23 cellular contexts compared by ENCODE assay signal in the genomic region with DNA sequence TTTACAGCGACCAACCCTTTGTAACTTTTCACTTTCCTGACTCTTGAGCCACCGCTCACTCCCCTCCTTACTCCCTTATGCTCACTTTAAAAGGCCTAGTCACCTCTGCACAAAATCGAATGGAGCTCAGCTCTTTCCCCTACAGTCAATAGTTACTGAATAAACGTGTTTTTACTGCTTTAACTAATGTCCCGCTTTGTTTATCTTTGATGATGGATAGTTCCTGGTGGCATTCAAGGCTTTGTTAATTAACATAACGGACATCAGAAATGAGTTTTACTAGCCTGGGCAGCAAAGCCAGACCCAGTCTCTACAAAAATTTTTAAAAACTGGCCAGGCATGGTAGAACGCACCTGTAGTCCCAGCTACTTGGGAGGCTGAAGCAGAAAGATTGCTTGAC. TPM values are rescaled to one million over a fixed set of nuclear protein-coding genes. Genes with fewer than 3 reads are reported as not detected.
A peak's percentile ranks its signal among the peaks of the same experiment; 100 is the strongest.
DNase-seq lines count a peak whose midpoint lies in the region; ATAC-seq and TF ChIP-seq lines count a peak whose summit lies in the region.
"Had no signal": no experiment of that assay in that cellular context is flagged by ENCODE, and none has a peak within 500 bp of the region (broad histone marks: within the 10 kb centered on the region; RNA-seq: fewer than 3 reads in every experiment).

No MANE protein-coding gene starts in this region.

- CTCF ChIA-PET in Caco-2 (lab: Charles Lee) (interaction anchor here (0.5 to 1.1 kb wide), 2 partner anchors 38 to 536 kb away, joined by 3 read pairs; no protein-coding TSS in a partner anchor), WTC11 (lab: Charles Lee) (interaction anchor here (0.6 kb wide), 1 partner anchor 159 kb away, joined by 3 read pairs; no protein-coding TSS in a partner anchor)

- H2AFZ ChIP-seq in Karpas-422 (ENCODE audit: low read length) = no peak overlapping the region

- intact Hi-C loops in Caco-2 (cut with micrococcal nuclease; ENCODE audit: unreplicated experiment) = no loop called here

- H3K4me1 Mint-ChIP-seq in Caco-2 (ENCODE audit: low read depth, unreplicated experiment) = peaks cover 55% of the 10 kb centered on the region
- H3K4me1 Mint-ChIP-seq in WTC11 = peaks cover 86% of the 10 kb centered on the region
- peaks cover 56 to 87% (median 82%) of the 10 kb centered on the region in 4 donors for H3K4me1 Mint-ChIP-seq in naive thymus-derived CD8-positive, alpha-beta T cell

- H3K4me2 ChIP-seq in Karpas-422 (ENCODE audit: low read depth, low read length, poor library complexity, severe bottlenecking) = no peak overlapping the region

- no TSS peak for BruUV-seq in Caco-2 (replicated peaks; lab: Mats Ljungman, UMichigan)

- peak overlapping the region; percentile 5 for H3K27ac Mint-ChIP-seq in Caco-2 (ENCODE audit: unreplicated experiment)
- peak overlapping the region; percentile 7 for H3K27ac Mint-ChIP-seq in WTC11
- H3K27ac Mint-ChIP-seq in naive thymus-derived CD8-positive, alpha-beta T cell = peak overlapping the region; percentile 21 to 96 (median 82)
- H3K27ac Mint-ChIP-seq: natural killer cell; T-helper 1 cell treated with Interleukin-12 subunit alpha and Interleukin-12 subunit beta and Interleukin-4 antibody, amounts not matched to agents 30 μg/mL and 1 μg/mL, for 36 hours had no signal

- H3K9me2 ChIP-seq in Karpas-422 (replicated peaks; ENCODE audit: insufficient read depth, low read length) = no peaks in the 10 kb centered on the region

- H3K9me3 ChIP-seq in Caco-2 (no peaks in the 10 kb centered on the region), Karpas-422 (ENCODE audit: low read length) (no peaks in the 10 kb centered on the region)
- H3K9me3 ChIP-seq: BE2C, breast epithelium, suprapubic skin had no signal

- peaks cover 58% of the 10 kb centered on the region for H3K4me1 ChIP-seq in Caco-2
- peaks cover 41% of the 10 kb centered on the region for H3K4me1 ChIP-seq in Karpas-422 (ENCODE audit: low read length)

- no peak overlapping the region for H3K27ac ChIP-seq in Karpas-422 (ENCODE audit: low read length)
- H3K27ac ChIP-seq: 22Rv1, breast epithelium, suprapubic skin had no signal

- H3K9me3 Mint-ChIP-seq in Caco-2 (ENCODE audit: unreplicated experiment) (no peaks in the 10 kb centered on the region), WTC11 (no peaks in the 10 kb centered on the region)
- H3K9me3 Mint-ChIP-seq in naive thymus-derived CD8-positive, alpha-beta T cell = no peaks in the 10 kb centered on the region
- H3K9me3 Mint-ChIP-seq: natural killer cell; T-helper 1 cell treated with Interleukin-12 subunit alpha and Interleukin-12 subunit beta and Interleukin-4 antibody, amounts not matched to agents 30 μg/mL and 1 μg/mL, for 36 hours had no signal

- H3K27me3 Mint-ChIP-seq in Caco-2 (ENCODE audit: insufficient read depth, unreplicated experiment) = no peaks in the 10 kb centered on the region
- H3K27me3 Mint-ChIP-seq in WTC11 (ENCODE audit: low read depth) = peaks cover 3% of the 10 kb centered on the region; the same call in 1 of the 2 replicates
- H3K27me3 Mint-ChIP-seq in naive thymus-derived CD8-positive, alpha-beta T cell = no peaks in the 10 kb centered on the region

- peak overlapping the region; percentile 14 for H3K4me3 Mint-ChIP-seq in Caco-2 (ENCODE audit: unreplicated experiment)
- H3K4me3 Mint-ChIP-seq in WTC11 = no peak overlapping the region
- H3K4me3 Mint-ChIP-seq in naive thymus-derived CD8-positive, alpha-beta T cell = peak overlapping the region in 9 of 10 donors; percentile 0 to 94 (median 79)
- H3K4me3 Mint-ChIP-seq: natural killer cell; T-helper 1 cell treated with Interleukin-12 subunit alpha and Interleukin-12 subunit beta and Interleukin-4 antibody, amounts not matched to agents 30 μg/mL and 1 μg/mL, for 36 hours had no signal

- H3K36me3 ChIP-seq in Caco-2 (ENCODE audit: control insufficient read depth, insufficient read depth, low read length) = peaks cover 2% of the 10 kb centered on the region; the same call in 1 of the 2 replicates
- no peaks in the 10 kb centered on the region for H3K36me3 ChIP-seq in Karpas-422 (ENCODE audit: insufficient read depth, low read length)
- no peaks in the 10 kb centered on the region for H3K36me3 ChIP-seq in H7 (replicated peaks; ENCODE audit: control insufficient read depth, insufficient read depth, low read length)
- H3K36me3 ChIP-seq: breast epithelium, suprapubic skin had no signal

- H3K9ac ChIP-seq in Karpas-422 (ENCODE audit: low read length) = no peak overlapping the region

- H3K79me2 ChIP-seq in Karpas-422 (ENCODE audit: low read length) = no peaks in the 10 kb centered on the region

- no peak for TF ChIP-seq CTCF in Caco-2 (IDR thresholded peaks at IDR 0.05; ENCODE audit: insufficient read depth in 1 of 2, low read depth in 1 of 2, low read length in 1 of 2, severe bottlenecking in 1 of 2, unreplicated experiment in 1 of 2)
- no peak for TF ChIP-seq CTCF in WTC11 (IDR thresholded peaks at IDR 0.05)

- ATAC-seq in WTC11 (no peak), HG02610 (IDR thresholded peaks at IDR 0.05; ENCODE audit: unreplicated experiment) (no peak)
- ATAC-seq in naive thymus-derived CD8-positive, alpha-beta T cell = no peak
- ATAC-seq: activated CD4-positive, CD25-positive, alpha-beta regulatory T cell treated with anti-CD3 and anti-CD28 coated beads, Interleukin-2, amount 50 U/mL, for 24 hours; natural killer cell had no signal

- no peak overlapping the region for H3K4me3 ChIP-seq in Caco-2 (ENCODE audit: low read depth, low read length)
- H3K4me3 ChIP-seq in Karpas-422 (ENCODE audit: low read length) = no peak overlapping the region
- no peak overlapping the region for H3K4me3 ChIP-seq in H7 (ENCODE audit: insufficient read depth, low read depth, low read length)
- H3K4me3 ChIP-seq: breast epithelium, suprapubic skin had no signal

- H3K36me3 Mint-ChIP-seq in Caco-2 (ENCODE audit: insufficient read depth, unreplicated experiment) (peaks cover 80% of the 10 kb centered on the region), WTC11 (peaks cover 20% of the 10 kb centered on the region)
- peaks cover 18 to 55% (median 20%) of the 10 kb centered on the region in 3 donors for H3K36me3 Mint-ChIP-seq in naive thymus-derived CD8-positive, alpha-beta T cell
- H3K36me3 Mint-ChIP-seq: natural killer cell had no signal

- peaks cover 3% of the 10 kb centered on the region; the same call in 1 of the 2 replicates for H4K20me1 ChIP-seq in Karpas-422 (ENCODE audit: insufficient read depth, low read depth, low read length)

- POLR2A ChIA-PET in Caco-2 (lab: Charles Lee) (interaction anchor here (0.6 kb wide), 1 partner anchor 29 kb away, joined by 3 read pairs; no protein-coding TSS in a partner anchor), WTC11 (lab: Charles Lee) (no interaction called here)
- POLR2A ChIA-PET in naive thymus-derived CD8-positive, alpha-beta T cell (lab: Charles Lee) = interaction anchor here (0.7 to 11.2 kb wide), 11 partner anchors 11 to 107 kb away, joined by 3 to 121 read pairs (median 6); no protein-coding TSS in a partner anchor

- DNase-seq in DMS153 (lab: John Stamatoyannopoulos, UW) (peak; percentile 7), DMS153 treated with DMSO at 0.1 percent for 48 hours (lab: John Stamatoyannopoulos, UW; ENCODE audit: unreplicated experiment) (no peak), Caco-2 (no peak), WTC11 (ENCODE audit: low spot score) (no peak), Karpas-422 (no peak), H7 (no peak)
- DNase-seq in naive thymus-derived CD8-positive, alpha-beta T cell = no peak
- DNase-seq: BE2C; cortex of kidney; DMS79; foreskin melanocyte; kidney; natural killer cell; NCI-H2029; NCI-H446; SHP77 treated with DMSO at 0.1 percent for 48 hours; stimulated activated CD4-positive, alpha-beta T cell treated with anti-CD3 and anti-CD28 coated beads, Interleukin-4, amount 100 ng/mL, for 4 hours had no signal

- no peaks in the 10 kb centered on the region for H3K27me3 ChIP-seq in Caco-2 (replicated peaks; ENCODE audit: control insufficient read depth, insufficient read depth, low read length)
- no peaks in the 10 kb centered on the region for H3K27me3 ChIP-seq in Karpas-422 (ENCODE audit: low read length)
- H3K27me3 ChIP-seq in H7 (ENCODE audit: control insufficient read depth, insufficient read depth, low read length) = no peaks in the 10 kb centered on the region
- H3K27me3 ChIP-seq: BE2C, breast epithelium, suprapubic skin had no signal

TF ChIP-seq in WTC11, 78 proteins besides CTCF, POLR2A, EP300 and RAD21 (continues in another document):
- no peak for TF ChIP-seq ZMAT4 (CRISPR knock-in tag; IDR thresholded peaks at IDR 0.05)
- TF ChIP-seq KAT7 (CRISPR knock-in tag; IDR thresholded peaks at IDR 0.05; ENCODE audit: borderline replicate concordance) = no peak
- TF ChIP-seq NFE2L1 (CRISPR knock-in tag; IDR thresholded peaks at IDR 0.05) = no peak
- TF ChIP-seq, protein P1, sequence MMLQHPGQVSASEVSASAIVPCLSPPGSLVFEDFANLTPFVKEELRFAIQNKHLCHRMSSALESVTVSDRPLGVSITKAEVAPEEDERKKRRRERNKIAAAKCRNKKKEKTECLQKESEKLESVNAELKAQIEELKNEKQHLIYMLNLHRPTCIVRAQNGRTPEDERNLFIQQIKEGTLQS (CRISPR knock-in tag; conservative IDR thresholded peaks at IDR 0.05) = no peak
- TF ChIP-seq NFYB (CRISPR knock-in tag; conservative IDR thresholded peaks at IDR 0.05; ENCODE audit: low read depth) = no peak
- no peak for TF ChIP-seq CREB1 (CRISPR knock-in tag; IDR thresholded peaks at IDR 0.05)

RNA-seq across cellular contexts. Expression of gene SERINC5, which starts 5.0 kb away (rescaled TPM):
- total RNA-seq in Caco-2 (2022) (225 and 226 TPM in 2 replicates), WTC11 (2021) (128 to 139 TPM (median 139 TPM) in 3 replicates)
- 100 to 1,000 TPM; 182 to 186 TPM for total RNA-seq in naive thymus-derived CD8-positive, alpha-beta T cell
- 10 to 100 TPM; 21.8 to 30.6 (median 24.1) TPM for polyA plus RNA-seq in naive thymus-derived CD8-positive, alpha-beta T cell
- 2.6 and 4.4 TPM in 2 replicates for total RNA-seq in Karpas-422 (2014; rRNA removed; shearing (Covaris generic); ENCODE audit: low replicate concordance)
- 40.7 and 62.7 TPM in 2 replicates for total RNA-seq in H7 (2014; rRNA removed; shearing (Covaris generic))

Comparison
In these comparisons a context has a peak if more than half of its experiments do, and no peak if none do; other contexts are left out.
1. H3K27ac Mint-ChIP-seq: peak in every context shown above with its lines; median percentile 82 in naive thymus-derived CD8-positive, alpha-beta T cell; 7 in WTC11; 5 in Caco-2.